In the genomic region with DNA sequence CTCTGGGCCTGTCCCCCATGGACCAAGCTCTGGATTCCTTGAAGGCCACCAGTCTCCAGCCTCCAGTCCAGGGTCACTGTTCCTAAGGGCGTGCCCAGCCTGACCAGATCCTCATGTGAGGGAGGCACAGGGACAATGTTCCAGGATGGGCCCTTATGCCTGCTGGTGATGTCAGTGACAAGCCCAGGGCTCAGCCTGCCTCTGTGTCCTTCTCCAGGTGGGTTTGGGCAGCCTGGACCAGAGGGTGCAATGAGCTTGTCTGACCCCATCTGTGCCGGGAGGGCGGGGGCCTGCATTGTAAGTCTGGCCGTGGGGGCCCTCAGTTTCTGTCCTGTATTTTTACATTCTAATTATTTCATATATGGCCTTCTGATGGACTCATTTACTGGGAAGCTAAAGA, we compare ENCODE assay signal across 28 cellular contexts. TPM values are rescaled to one million over a fixed set of nuclear protein-coding genes. Genes with fewer than 3 reads are reported as not detected.
DNase-seq lines count a peak whose midpoint lies in the region; ATAC-seq, FAIRE-seq and TF ChIP-seq lines count a peak whose summit lies in the region.
"Had no signal": no experiment of that assay in that cellular context is flagged by ENCODE, and none has a peak within 500 bp of the region (broad histone marks: within the 10 kb centered on the region; RNA-seq: fewer than 3 reads in every experiment).

No MANE protein-coding gene starts in this region.

- no peak overlapping the region for H2BK5ac ChIP-seq in H9 (ENCODE audit: insufficient read length, low read length)

- H3K23ac ChIP-seq in H9 (ENCODE audit: insufficient read length, low read depth, low read length) = no peak overlapping the region

- H2AFZ ChIP-seq in PC-3 (ENCODE audit: low read length) = no peak overlapping the region
- no peak overlapping the region for H2AFZ ChIP-seq in H9 (ENCODE audit: low read length)

- H3K9ac ChIP-seq in BLaER1 treated with 17β-estradiol and CSF1 and Interleukin-3, amounts not matched to agents 10 nM and 100 nM = no peak overlapping the region
- no peak overlapping the region for H3K9ac ChIP-seq in kidney (ENCODE audit: low read length in 2 of 2)
- H3K9ac ChIP-seq in PC-3 (ENCODE audit: low read length) = no peak overlapping the region
- no peak overlapping the region for H3K9ac ChIP-seq in H9 (ENCODE audit: extremely low read depth, insufficient read length, low read length)

- peak overlapping the region in 7 of 11 experiments; percentile 1 to 23 (median 11); a peak in 9 of 22 replicates for H3K4me2 ChIP-seq in BLaER1 treated with 17β-estradiol and CSF1 and Interleukin-3, amounts not matched to agents 10 nM and 100 nM
- no peak overlapping the region for H3K4me2 ChIP-seq in PC-3 (ENCODE audit: low read length)
- H3K4me2 ChIP-seq in H9 (ENCODE audit: insufficient read depth, insufficient read length, low read length) = no peak overlapping the region

- no peak overlapping the region for H3K14ac ChIP-seq in H9 (ENCODE audit: insufficient read depth, low read length)

- no peaks in the 10 kb centered on the region for H3K9me2 ChIP-seq in PC-3 (replicated peaks; ENCODE audit: low read length)

- peak overlapping the region; percentile 69 for H3K27ac Mint-ChIP-seq in T-helper 17 cell
- no peak overlapping the region for H3K27ac Mint-ChIP-seq in stimulated activated memory B cell treated with anti-CD40 and anti-IgM and Interleukin-4, amounts not matched to agents 10 μg/mL and 1 μg/mL and 100 μg/mL, for 72 hours
- H3K27ac Mint-ChIP-seq in H9 = no peak overlapping the region
- H3K27ac Mint-ChIP-seq: CD14-positive monocyte had no signal

- no peak overlapping the region for H2BK15ac ChIP-seq in H9 (ENCODE audit: low read depth, low read length)

- no peaks in the 10 kb centered on the region for H3K9me3 Mint-ChIP-seq in stimulated activated memory B cell treated with anti-CD40 and anti-IgM and Interleukin-4, amounts not matched to agents 10 μg/mL and 1 μg/mL and 100 μg/mL, for 72 hours
- no peaks in the 10 kb centered on the region for H3K9me3 Mint-ChIP-seq in H9
- H3K9me3 Mint-ChIP-seq: CD4-positive, alpha-beta memory T cell; CD4-positive, CD25-positive, alpha-beta regulatory T cell; CD8-positive, alpha-beta memory T cell had no signal

- WGBS in H9 (ENCODE audit: extremely low coverage, insufficient read length, low lambda C conversion rate) = no CpG with 5 or more reads among the region's 4 CpGs

- H3K79me2 ChIP-seq in PC-3 (ENCODE audit: low read length) (no peaks in the 10 kb centered on the region), H9 (ENCODE audit: insufficient read depth, low read length) (no peaks in the 10 kb centered on the region)

- no peak overlapping the region for H3K56ac ChIP-seq in H9 (ENCODE audit: insufficient read length, low read depth, low read length)

- no peaks in the 10 kb centered on the region for H3K27me3 ChIP-seq in BLaER1 treated with 17β-estradiol and CSF1 and Interleukin-3, amounts not matched to agents 10 nM and 100 nM
- H3K27me3 ChIP-seq in PC-3 (ENCODE audit: low read length) (no peaks in the 10 kb centered on the region), H9 (ENCODE audit: insufficient read depth, low read length) (no peaks in the 10 kb centered on the region)
- H3K27me3 ChIP-seq: BE2C had no signal

- peaks cover 0 to 10% (median 6%) of the 10 kb centered on the region in 10 experiments; a peak in 7 of 20 replicates for H3K4me1 ChIP-seq in BLaER1 treated with 17β-estradiol and CSF1 and Interleukin-3, amounts not matched to agents 10 nM and 100 nM
- no peaks in the 10 kb centered on the region for H3K4me1 ChIP-seq in kidney (ENCODE audit: control insufficient read depth in 1 of 2, insufficient read depth in 1 of 2, low read depth in 1 of 2, low read length in 2 of 2)
- H3K4me1 ChIP-seq in PC-3 (ENCODE audit: insufficient read depth, low read length) = no peaks in the 10 kb centered on the region
- no peaks in the 10 kb centered on the region for H3K4me1 ChIP-seq in H9 (ENCODE audit: insufficient read depth, low read length)
- H3K4me1 ChIP-seq: BE2C had no signal

- CTCF ChIA-PET in PC-3 (lab: Charles Lee) = no interaction called here

- H3K27ac ChIP-seq in BLaER1 treated with 17β-estradiol and CSF1 and Interleukin-3, amounts not matched to agents 10 nM and 100 nM = no peak overlapping the region
- H3K27ac ChIP-seq in kidney (ENCODE audit: low read depth in 2 of 2, low read length in 2 of 2) (no peak overlapping the region), PC-3 (ENCODE audit: low read length) (no peak overlapping the region), H9 (ENCODE audit: insufficient read length, low read depth, low read length) (no peak overlapping the region)

- H4K91ac ChIP-seq in H9 (ENCODE audit: insufficient read length, low read depth, low read length) = no peak overlapping the region

- no peak overlapping the region for H2BK12ac ChIP-seq in H9 (ENCODE audit: insufficient read length, low read depth, low read length)

- H3K4me3 ChIP-seq in BLaER1 treated with 17β-estradiol and CSF1 and Interleukin-3, amounts not matched to agents 10 nM and 100 nM = no peak overlapping the region
- H3K4me3 ChIP-seq in kidney (ENCODE audit: low read length in 2 of 2) = no peak overlapping the region
- H3K4me3 ChIP-seq in PC-3 (ENCODE audit: low read length) = no peak overlapping the region
- H3K4me3 ChIP-seq: GM12878 had no signal

- no peaks in the 10 kb centered on the region for H3K23me2 ChIP-seq in H9 (ENCODE audit: insufficient read length, low read depth, low read length, poor library complexity, severe bottlenecking)

- no peak overlapping the region for H2BK120ac ChIP-seq in H9 (ENCODE audit: low read depth, low read length, poor library complexity, severe bottlenecking)

- H3K27me3 Mint-ChIP-seq in T-helper 17 cell = peaks cover 25% of the 10 kb centered on the region
- H3K27me3 Mint-ChIP-seq in stimulated activated memory B cell treated with anti-CD40 and anti-IgM and Interleukin-4, amounts not matched to agents 10 μg/mL and 1 μg/mL and 100 μg/mL, for 72 hours = peaks cover 36% of the 10 kb centered on the region
- no peaks in the 10 kb centered on the region; the same call in none of the 2 replicates for H3K27me3 Mint-ChIP-seq in H9 (ENCODE audit: low read depth)

- BruUV-seq in PC-3 (replicated peaks; lab: Mats Ljungman, UMichigan) = no TSS peak

- no peaks in the 10 kb centered on the region for H4K20me1 ChIP-seq in BLaER1 treated with 17β-estradiol and CSF1 and Interleukin-3, amounts not matched to agents 10 nM and 100 nM
- no peaks in the 10 kb centered on the region for H4K20me1 ChIP-seq in PC-3 (ENCODE audit: low read length)
- H4K20me1 ChIP-seq in H9 (ENCODE audit: control insufficient read depth, insufficient read depth, insufficient read length) = no peaks in the 10 kb centered on the region

- no peaks in the 10 kb centered on the region for H3K36me3 ChIP-seq in BLaER1 treated with 17β-estradiol and CSF1 and Interleukin-3, amounts not matched to agents 10 nM and 100 nM
- no peaks in the 10 kb centered on the region for H3K36me3 ChIP-seq in kidney (ENCODE audit: control insufficient read depth in 1 of 2, insufficient read depth in 2 of 2, low read length in 2 of 2)
- no peaks in the 10 kb centered on the region for H3K36me3 ChIP-seq in PC-3 (ENCODE audit: low read depth, low read length)
- H3K36me3 ChIP-seq: BE2C had no signal

- no peak overlapping the region for H4K5ac ChIP-seq in H9 (ENCODE audit: insufficient read length, low read depth, low read length)

- DNase-seq in T-helper 17 cell (no peak), kidney (peak; percentile 56), PC-3 (no peak), anterior cingulate cortex (lab: John Stamatoyannopoulos, UW) (no peak), H9 (no peak), NCI-H2081 treated with DMSO at 0.1 percent for 48 hours (lab: John Stamatoyannopoulos, UW) (no peak)
- DNase-seq: 8988T; ACHN; BE2C; C1 segment of cervical spinal cord; CD4-positive, alpha-beta memory T cell; CD4-positive, CD25-positive, alpha-beta regulatory T cell; CD8-positive, alpha-beta memory T cell; COR-L47; DMS 273 treated with DMSO at 0.1 percent for 48 hours; DMS153; DMS53; DMS79; DND-41; EL; GDM1 had no signal

- ATAC-seq in T-helper 17 cell (no peak), PC-3 (no peak)
- peak; percentile 14 for ATAC-seq in stimulated activated memory B cell treated with anti-CD40 and anti-IgM and Interleukin-4, amounts not matched to agents 10 μg/mL and 1 μg/mL and 100 μg/mL, for 72 hours
- ATAC-seq: GM12878 had no signal

- H2BK20ac ChIP-seq in H9 (ENCODE audit: low read depth, low read length, poor library complexity, severe bottlenecking) = no peak overlapping the region

- no peaks in the 10 kb centered on the region for H3K4me1 Mint-ChIP-seq in T-helper 17 cell
- H3K4me1 Mint-ChIP-seq in stimulated activated memory B cell treated with anti-CD40 and anti-IgM and Interleukin-4, amounts not matched to agents 10 μg/mL and 1 μg/mL and 100 μg/mL, for 72 hours = no peaks in the 10 kb centered on the region
- peaks cover 0 to 2% of the 10 kb centered on the region in 2 experiments; a peak in 1 of 4 replicates for H3K4me1 Mint-ChIP-seq in H9
- H3K4me1 Mint-ChIP-seq: CD14-positive monocyte; CD4-positive, alpha-beta memory T cell; CD4-positive, CD25-positive, alpha-beta regulatory T cell; CD8-positive, alpha-beta memory T cell had no signal

- POLR2A ChIA-PET in PC-3 (lab: Charles Lee; ENCODE audit: unreplicated experiment) = no interaction called here

- no peak overlapping the region for H4K8ac ChIP-seq in H9 (replicated peaks; ENCODE audit: insufficient read length, low read depth, low read length)

- TF ChIP-seq CTCF in kidney (IDR thresholded peaks at IDR 0.05; ENCODE audit: borderline replicate concordance, extremely low read depth, insufficient read depth) (no peak), PC-3 (conservative IDR thresholded peaks at IDR 0.05; ENCODE audit: low read depth, low read length) (no peak), H9 (conservative IDR thresholded peaks at IDR 0.05) (no peak)

- no peaks in the 10 kb centered on the region for H3K9me3 ChIP-seq in BLaER1 treated with 17β-estradiol and CSF1 and Interleukin-3, amounts not matched to agents 10 nM and 100 nM (replicated peaks in 1 of 11)
- H3K9me3 ChIP-seq in T-helper 17 cell (ENCODE audit: control insufficient read depth, low read length, poor library complexity, severe bottlenecking) = no peaks in the 10 kb centered on the region
- H3K9me3 ChIP-seq in kidney (ENCODE audit: control insufficient read depth in 1 of 2, low read length in 2 of 2) = no peaks in the 10 kb centered on the region
- no peaks in the 10 kb centered on the region for H3K9me3 ChIP-seq in PC-3 (ENCODE audit: low read length)
- no peaks in the 10 kb centered on the region for H3K9me3 ChIP-seq in H9 (ENCODE audit: control insufficient read depth, low read depth, low read length)
- H3K9me3 ChIP-seq: BE2C had no signal

- no peaks in the 10 kb centered on the region for H3K36me3 Mint-ChIP-seq in T-helper 17 cell (ENCODE audit: low read depth)
- no peaks in the 10 kb centered on the region for H3K36me3 Mint-ChIP-seq in stimulated activated memory B cell treated with anti-CD40 and anti-IgM and Interleukin-4, amounts not matched to agents 10 μg/mL and 1 μg/mL and 100 μg/mL, for 72 hours
- no peaks in the 10 kb centered on the region for H3K36me3 Mint-ChIP-seq in H9 (ENCODE audit: insufficient read depth in 1 of 3, low read depth in 3 of 3)
- H3K36me3 Mint-ChIP-seq: CD14-positive monocyte; CD4-positive, alpha-beta memory T cell; CD4-positive, CD25-positive, alpha-beta regulatory T cell; CD8-positive, alpha-beta memory T cell had no signal

- no peak for FAIRE-seq in kidney (lab: Jason Lieb, UNC)
- FAIRE-seq: A204.1, GM12878, GM12892, GM18507 had no signal

- H3F3A ChIP-seq in PC-3 (ENCODE audit: low read length, unreplicated experiment) = no peaks in the 10 kb centered on the region

- H3K18ac ChIP-seq in H9 (ENCODE audit: insufficient read length, low read depth, low read length) = no peak overlapping the region

- H3K4ac ChIP-seq in H9 (ENCODE audit: low read depth, low read length) = no peak overlapping the region

- H3K79me1 ChIP-seq in H9 (ENCODE audit: insufficient read depth, low read depth, low read length, poor library complexity, severe bottlenecking) = no peaks in the 10 kb centered on the region

- H2AK5ac ChIP-seq in H9 (ENCODE audit: insufficient read length, low read length) = no peak overlapping the region

- intact Hi-C loops in kidney (cut with DNase I) = no loop called here
- intact Hi-C loops in PC-3 (cut with micrococcal nuclease) = no loop called here

- no peak overlapping the region for H3T11ph ChIP-seq in H9 (ENCODE audit: low read length)

- H3K4me3 Mint-ChIP-seq in T-helper 17 cell = no peak overlapping the region
- H3K4me3 Mint-ChIP-seq in stimulated activated memory B cell treated with anti-CD40 and anti-IgM and Interleukin-4, amounts not matched to agents 10 μg/mL and 1 μg/mL and 100 μg/mL, for 72 hours = no peak overlapping the region
- H3K4me3 Mint-ChIP-seq in H9 = no peak overlapping the region
- H3K4me3 Mint-ChIP-seq: CD4-positive, alpha-beta memory T cell; CD4-positive, CD25-positive, alpha-beta regulatory T cell; CD8-positive, alpha-beta memory T cell had no signal

RNA-seq across cellular contexts. Expression of a gene that starts 33.9 kb away (rescaled TPM):
- total RNA-seq in T-helper 17 cell (10 to 100 TPM; 16.6 to 18.6 TPM), kidney (21.2 TPM), PC-3 (2014; rRNA removed) (11.8 and 25.2 TPM in 2 replicates), H9 (2021) (17.2 and 17.5 TPM in 2 replicates)
- 27.1 TPM for polyA plus RNA-seq in kidney (ENCODE audit: insufficient read depth, low read depth, low replicate concordance)

Comparison
In these comparisons a context has a peak if more than half of its experiments do, and no peak if none do; other contexts are left out.
1. H3K4me2 ChIP-seq: peak in BLaER1 treated with 17β-estradiol and CSF1 and Interleukin-3, amounts not matched to agents 10 nM and 100 nM (7 of 11); none in PC-3 (single experiment) and H9 (single experiment).